ENCODE assay signal across 30 cellular contexts in the genomic region with DNA sequence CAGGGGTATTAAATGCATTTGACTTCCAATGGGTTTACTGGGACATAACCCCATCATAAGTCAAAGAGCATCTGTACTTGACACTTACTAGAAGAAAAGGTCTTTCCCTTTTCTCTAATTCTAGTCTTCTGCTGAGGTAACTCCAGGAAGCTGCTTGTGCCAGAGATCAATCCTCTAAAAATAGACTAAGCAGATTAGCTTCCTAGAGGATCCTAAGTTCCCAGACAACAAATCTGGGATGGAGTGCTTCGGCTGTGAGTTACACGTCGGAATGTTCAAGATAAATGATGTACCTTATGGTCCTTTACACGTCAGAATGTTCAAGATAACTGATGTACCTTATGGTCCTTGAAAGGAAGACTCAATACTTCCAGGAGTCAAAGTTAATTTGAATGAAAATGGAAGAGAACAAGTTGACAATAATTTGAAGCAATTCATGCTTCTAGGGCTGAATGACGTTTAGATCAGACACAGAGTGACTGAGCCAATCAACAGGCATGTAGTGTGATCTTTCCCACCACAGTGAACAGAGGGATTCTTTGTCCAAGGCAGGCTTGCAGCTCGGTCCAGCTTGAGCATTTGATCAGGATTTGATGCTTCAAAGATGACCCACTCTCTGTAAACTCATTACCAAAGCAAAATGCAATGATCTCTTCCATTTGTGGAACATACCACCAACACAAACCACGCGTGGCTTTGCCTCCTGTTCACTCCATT.
DNase-seq lines count a peak whose midpoint lies in the region; ATAC-seq, FAIRE-seq and TF ChIP-seq lines count a peak whose summit lies in the region.
"Had no signal": no experiment of that assay in that cellular context is flagged by ENCODE, and none has a peak within 500 bp of the region (broad histone marks: within the 10 kb centered on the region; RNA-seq: fewer than 3 reads in every experiment).

No MANE protein-coding gene starts in this region.

- no peak overlapping the region for H2AFZ ChIP-seq in K562 (ENCODE audit: low read depth, low read length)

- DNase-seq in GM12891 (ENCODE audit: insufficient read length, low spot score) (no peak), K562 (ENCODE audit: extremely low read depth in 1 of 4, low spot score in 3 of 4) (no peak), left cardiac atrium (no peak), occipital lobe (lab: John Stamatoyannopoulos, UW) (peak; percentile 15), COLO668 (lab: John Stamatoyannopoulos, UW; ENCODE audit: unreplicated experiment) (no peak), NCI-H345 (lab: John Stamatoyannopoulos, UW) (no peak)
- DNase-seq in stimulated activated naive CD4-positive, alpha-beta T cell treated with Interleukin-2 at 50 U/mL for 16 hours (lab: John Stamatoyannopoulos, UW): no peak
- DNase-seq: activated CD4-positive, alpha-beta T cell treated with anti-CD3 and anti-CD28 coated beads for 36 hours; activated naive CD4-positive, alpha-beta T cell treated with anti-CD3 and anti-CD28 coated beads for 36 hours; activated T-cell treated with anti-CD3 and anti-CD28 coated beads, Interleukin-2, amount 50 U/mL, for 72 hours; aorta; effector CD4-positive, alpha-beta T cell; gastrocnemius medialis; H7; KBM-7; kidney; mesendoderm; naive thymus-derived CD8-positive, alpha-beta T cell; NCI-H146; NCI-H2171; NCI-H69; pancreas; SIG-M5; sigmoid colon; stimulated activated CD4-positive, alpha-beta T cell treated with anti-CD3 and anti-CD28 coated beads, Interleukin-15, amount 100 ng/mL, for 24 hours; T-helper 1 cell had no signal

- TF ChIP-seq RAD21 in K562 (CRISPR knock-in tag; conservative IDR thresholded peaks at IDR 0.05 in 1 of 2, IDR thresholded peaks at IDR 0.05 in 1 of 2): no peak

- TF ChIP-seq CTCF in K562 (IDR thresholded peaks at IDR 0.05 in 2 of 3, conservative IDR thresholded peaks at IDR 0.05 in 1 of 3; ENCODE audit: insufficient read depth in 2 of 3, low read depth in 1 of 3, low read length in 3 of 3): no peak

- H3K79me2 ChIP-seq in K562 (ENCODE audit: control insufficient read depth, insufficient read depth, low read length): no peaks in the 10 kb centered on the region

- peaks cover 28% of the 10 kb centered on the region for H3K36me3 ChIP-seq in K562 (ENCODE audit: control insufficient read depth, insufficient read depth, low read length)

- no peak overlapping the region for H3K9ac ChIP-seq in K562 (ENCODE audit: insufficient read depth in 1 of 2, low read depth in 2 of 2, low read length in 2 of 2)

- H3K4me3 ChIP-seq in K562: no peak overlapping the region
- H3K4me3 ChIP-seq: gastrocnemius medialis, pancreas, sigmoid colon had no signal

- TSS peak; percentile 12 for BruUV-seq in K562 (replicated peaks; lab: Mats Ljungman, UMichigan)

- H3K27me3 ChIP-seq in K562 (ENCODE audit: control insufficient read depth in 2 of 2, insufficient read depth in 2 of 2, low read length in 2 of 2): no peaks in the 10 kb centered on the region
- H3K27me3 ChIP-seq: gastrocnemius medialis, pancreas, sigmoid colon had no signal

- H4K20me1 ChIP-seq in K562 (replicated peaks; ENCODE audit: control insufficient read depth, insufficient read depth, low read length): no peaks in the 10 kb centered on the region

- no peak for ATAC-seq in K562
- peak; percentile 32 to 40 for ATAC-seq in left cardiac atrium
- ATAC-seq in HG02798 (IDR thresholded peaks at IDR 0.05; ENCODE audit: poor library complexity, unreplicated experiment): no peak
- ATAC-seq: activated CD4-positive, alpha-beta T cell treated with anti-CD3 and anti-CD28 coated beads for 36 hours; activated T-cell treated with anti-CD3 and anti-CD28 coated beads, Interleukin-2, amount 50 U/mL, for 72 hours; esophagus mucosa; gastrocnemius medialis; naive thymus-derived CD8-positive, alpha-beta T cell; pancreas had no signal

- H3K27ac ChIP-seq in K562 (ENCODE audit: extremely low read depth, low read depth, low read length): no peak overlapping the region
- H3K27ac ChIP-seq: gastrocnemius medialis, pancreas, sigmoid colon had no signal

- TF ChIP-seq POLR2A in GM12891 (IDR thresholded peaks at IDR 0.05; ENCODE audit: low read depth, low read length) (no peak), K562 (conservative IDR thresholded peaks at IDR 0.05) (no peak)

- FAIRE-seq in GM12891 (lab: Jason Lieb, UNC) (peak; percentile 26), K562 (lab: Jason Lieb, UNC) (no peak)
- FAIRE-seq: G401.6, kidney, pancreas, urothelium cell line had no signal

- no peak overlapping the region for H3K4me2 ChIP-seq in K562 (ENCODE audit: insufficient read depth, low read length)

- CTCF ChIA-PET in K562 (lab: Yijun Ruan, JAX; ENCODE audit: low intra/inter-chr PET ratio): no interaction called here

- 0 out of 5 replicates have a peak, but pooled peaks cover 0 to 3% of the 10 kb centered on the region in 2 experiments for H3K4me1 ChIP-seq in K562 (replicated peaks in 1 of 2; ENCODE audit: control insufficient read depth in 2 of 2, insufficient read depth in 2 of 2, low read length in 2 of 2)
- H3K4me1 ChIP-seq: gastrocnemius medialis, pancreas, sigmoid colon had no signal

- in situ Hi-C loops in K562 (cut with MboI): no loop called here

- POLR2A ChIA-PET in K562 (lab: Yijun Ruan, JAX): interaction anchor here (0.6 to 0.8 kb wide), 2 partner anchors 47 to 1607 kb away, joined by 3 to 4 read pairs; no protein-coding TSS in a partner anchor

- TF ChIP-seq EP300 in K562 (IDR thresholded peaks at IDR 0.05; ENCODE audit: low read length): no peak

- intact Hi-C loops in K562 (cut with micrococcal nuclease) (no loop called here), left cardiac atrium (cut with DNase I) (no loop called here)

- H3K9me3 ChIP-seq in K562 (replicated peaks; ENCODE audit: control insufficient read depth, insufficient read depth, low read depth, low read length): no peaks in the 10 kb centered on the region
- H3K9me3 ChIP-seq: gastrocnemius medialis, pancreas, sigmoid colon had no signal

- peaks cover 2% of the 10 kb centered on the region for H3K9me1 ChIP-seq in K562 (ENCODE audit: control insufficient read depth, insufficient read depth, low read length)

- WGBS in K562 (ENCODE audit: insufficient coverage, low coverage, missing lambda C conversion rate): 76% methylated on average over 8 of the region's 8 CpGs

TF ChIP-seq in GM12891, 5 proteins besides CTCF, POLR2A, EP300 and RAD21:
- no peak for TF ChIP-seq POLR2AphosphoS5 (IDR thresholded peaks at IDR 0.05; ENCODE audit: low read depth, low read length)
- no peak for TF ChIP-seq TAF1 (IDR thresholded peaks at IDR 0.05; ENCODE audit: low read depth, low read length)
- TF ChIP-seq POU2F2 (IDR thresholded peaks at IDR 0.05; ENCODE audit: low read depth, low read length): no peak
- TF ChIP-seq SPI1 (IDR thresholded peaks at IDR 0.05; ENCODE audit: low read depth, low read length): no peak
TF ChIP-seq in GM12891: peak in this region for 0.

TF ChIP-seq in K562, 482 proteins besides CTCF, POLR2A, EP300 and RAD21:
- TF ChIP-seq KDM1A (IDR thresholded peaks at IDR 0.05) (no peak), RBBP5 (IDR thresholded peaks at IDR 0.05; ENCODE audit: borderline replicate concordance, insufficient read depth, low read length, poor library complexity, severe bottlenecking) (peak; percentile 6)

Comparison
In these comparisons a context has a peak if more than half of its experiments do, and no peak if none do; other contexts are left out.
1. ATAC-seq: peak in left cardiac atrium (2 of 2); none in K562 (single experiment) and HG02798 (single experiment).